ENCODE assay signal across 6 cellular contexts in the genomic region with DNA sequence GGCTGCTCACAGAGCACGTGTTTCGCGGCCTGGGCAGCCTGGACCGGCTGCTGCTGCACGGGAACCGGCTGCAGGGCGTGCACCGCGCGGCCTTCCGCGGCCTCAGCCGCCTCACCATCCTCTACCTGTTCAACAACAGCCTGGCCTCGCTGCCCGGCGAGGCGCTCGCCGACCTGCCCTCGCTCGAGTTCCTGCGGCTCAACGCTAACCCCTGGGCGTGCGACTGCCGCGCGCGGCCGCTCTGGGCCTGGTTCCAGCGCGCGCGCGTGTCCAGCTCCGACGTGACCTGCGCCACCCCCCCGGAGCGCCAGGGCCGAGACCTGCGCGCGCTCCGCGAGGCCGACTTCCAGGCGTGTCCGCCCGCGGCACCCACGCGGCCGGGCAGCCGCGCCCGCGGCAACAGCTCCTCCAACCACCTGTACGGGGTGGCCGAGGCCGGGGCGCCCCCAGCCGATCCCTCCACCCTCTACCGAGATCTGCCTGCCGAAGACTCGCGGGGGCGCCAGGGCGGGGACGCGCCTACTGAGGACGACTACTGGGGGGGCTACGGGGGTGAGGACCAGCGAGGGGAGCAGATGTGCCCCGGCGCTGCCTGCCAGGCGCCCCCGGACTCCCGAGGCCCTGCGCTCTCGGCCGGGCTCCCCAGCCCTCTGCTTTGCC. TPM values are rescaled to one million over a fixed set of nuclear protein-coding genes. Genes with fewer than 3 reads are reported as not detected.
DNase-seq lines count a peak whose midpoint lies in the region; ATAC-seq and TF ChIP-seq lines count a peak whose summit lies in the region.

No MANE protein-coding gene starts in this region.

- no peaks in the 10 kb centered on the region for H3K9me3 Mint-ChIP-seq in activated naive CD8-positive, alpha-beta T cell treated with anti-CD3 and anti-CD28 coated beads for 36 hours
- H3K9me3 Mint-ChIP-seq in mesothelial cell of epicardium, result no peaks in the 10 kb centered on the region

- in situ Hi-C loops in HAP-1 (cut with MboI; ENCODE audit: low sequenced_read_pairs), result no loop called here

- H3K4me3 Mint-ChIP-seq in activated naive CD8-positive, alpha-beta T cell treated with anti-CD3 and anti-CD28 coated beads for 36 hours, result peak overlapping the region; percentile 81
- peak overlapping the region; percentile 58 for H3K4me3 Mint-ChIP-seq in mesothelial cell of epicardium

- peaks cover 17% of the 10 kb centered on the region for H3K36me3 ChIP-seq in HAP-1 (replicated peaks)

- peak; percentile 25 for ATAC-seq in HG03045 (IDR thresholded peaks at IDR 0.05; ENCODE audit: unreplicated experiment)

- no peaks in the 10 kb centered on the region for H3K27me3 ChIP-seq in HAP-1 (ENCODE audit: low read depth)

- peaks cover 5% of the 10 kb centered on the region for H3K27me3 Mint-ChIP-seq in activated naive CD8-positive, alpha-beta T cell treated with anti-CD3 and anti-CD28 coated beads for 36 hours
- H3K27me3 Mint-ChIP-seq in mesothelial cell of epicardium (ENCODE audit: low read depth), result peaks cover 95% of the 10 kb centered on the region

- H3K27ac Mint-ChIP-seq in activated naive CD8-positive, alpha-beta T cell treated with anti-CD3 and anti-CD28 coated beads for 36 hours, result peak overlapping the region; percentile 72
- no peak overlapping the region for H3K27ac Mint-ChIP-seq in mesothelial cell of epicardium

- peak; percentile 62 for DNase-seq in GM10266 (ENCODE audit: extremely low spot score)
- peak; percentile 55 for DNase-seq in activated naive CD8-positive, alpha-beta T cell treated with anti-CD3 and anti-CD28 coated beads for 36 hours
- DNase-seq in mesothelial cell of epicardium (ENCODE audit: low spot score in 2 of 2, unreplicated experiment in 2 of 2), result no peak
- no peak for DNase-seq in HAP-1 (ENCODE audit: low spot score in 2 of 2)
- no peak for DNase-seq in NCI-H1436 treated with DMSO at 0.1 percent for 48 hours (lab: John Stamatoyannopoulos, UW)

- peaks cover 37% of the 10 kb centered on the region for H3K4me1 Mint-ChIP-seq in activated naive CD8-positive, alpha-beta T cell treated with anti-CD3 and anti-CD28 coated beads for 36 hours
- peaks cover 11% of the 10 kb centered on the region for H3K4me1 Mint-ChIP-seq in mesothelial cell of epicardium

- no peaks in the 10 kb centered on the region for H3K36me3 Mint-ChIP-seq in activated naive CD8-positive, alpha-beta T cell treated with anti-CD3 and anti-CD28 coated beads for 36 hours
- H3K36me3 Mint-ChIP-seq in mesothelial cell of epicardium, result no peaks in the 10 kb centered on the region

- no peak overlapping the region for H3K4me3 ChIP-seq in HAP-1

- TF ChIP-seq CTCF in GM10266 (IDR thresholded peaks at IDR 0.05; ENCODE audit: control insufficient read depth, insufficient read depth, low read depth, missing control alignments) (no peak), mesothelial cell of epicardium (IDR thresholded peaks at IDR 0.05; ENCODE audit: unreplicated experiment) (no peak)

- no peaks in the 10 kb centered on the region for H3K4me1 ChIP-seq in HAP-1

- no peaks in the 10 kb centered on the region for H3K9me3 ChIP-seq in HAP-1

RNA-seq across cellular contexts. Expression of a gene that starts 16.0 kb away (rescaled TPM):
- under 1 TPM; 0.43 to 0.44 TPM for total RNA-seq in activated naive CD8-positive, alpha-beta T cell treated with anti-CD3 and anti-CD28 coated beads for 36 hours
- total RNA-seq in mesothelial cell of epicardium, result 0.38 to 0.63 TPM (median 0.53 TPM) in 3 replicates

RNA-seq across cellular contexts. Expression of a gene that starts 39.1 kb away (rescaled TPM):
- 10 to 100 TPM; 36.8 to 37.1 TPM for total RNA-seq in activated naive CD8-positive, alpha-beta T cell treated with anti-CD3 and anti-CD28 coated beads for 36 hours
- 2.1 to 3.3 TPM (median 2.8 TPM) in 3 replicates for total RNA-seq in mesothelial cell of epicardium

RNA-seq across cellular contexts. Expression of a gene that starts 49.4 kb away (rescaled TPM):
- 100 to 1,000 TPM; 331 to 348 TPM for total RNA-seq in activated naive CD8-positive, alpha-beta T cell treated with anti-CD3 and anti-CD28 coated beads for 36 hours
- 11.8 to 13.3 TPM (median 12.9 TPM) in 3 replicates for total RNA-seq in mesothelial cell of epicardium

RNA-seq across cellular contexts. Expression of a gene that starts 54.2 kb away (rescaled TPM):
- 100 to 1,000 TPM; 134 to 137 TPM for total RNA-seq in activated naive CD8-positive, alpha-beta T cell treated with anti-CD3 and anti-CD28 coated beads for 36 hours
- 41.7 to 46.3 TPM (median 44.0 TPM) in 3 replicates for total RNA-seq in mesothelial cell of epicardium

Comparison
In these comparisons a context has a peak if more than half of its experiments do, and no peak if none do; other contexts are left out.
1. DNase-seq: peak in GM10266 (single experiment) and activated naive CD8-positive, alpha-beta T cell treated with anti-CD3 and anti-CD28 coated beads for 36 hours (single experiment); none in mesothelial cell of epicardium (0 of 2), HAP-1 (0 of 2) and NCI-H1436 treated with DMSO at 0.1 percent for 48 hours (single experiment).
2. RNA of a gene that starts 49.4 kb away (total RNA-seq): 331 to 348 TPM in activated naive CD8-positive, alpha-beta T cell treated with anti-CD3 and anti-CD28 coated beads for 36 hours; 11.8 to 13.3 TPM in mesothelial cell of epicardium; every median in the first group is over 10 times any median in the second.